Comparison of ENCODE assay signal across 7 cellular contexts in the genomic region with DNA sequence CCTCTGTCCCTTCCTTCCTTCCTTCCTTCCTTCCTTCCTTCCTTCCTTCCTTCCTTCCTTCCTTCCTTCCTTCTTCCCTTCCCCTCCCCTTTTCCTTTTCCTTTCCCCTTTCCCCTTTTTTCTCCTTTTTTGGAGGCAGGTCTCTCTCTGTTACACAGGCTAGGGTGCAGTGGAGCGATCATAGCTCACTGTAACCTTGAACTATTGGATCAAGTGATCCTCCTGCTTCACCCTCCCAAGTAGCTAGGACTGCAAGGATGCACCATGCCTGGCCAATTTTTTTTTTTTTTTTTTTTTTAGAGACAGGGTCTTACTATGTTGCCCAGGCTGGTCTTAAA.
DNase-seq lines count a peak whose midpoint lies in the region; ATAC-seq and TF ChIP-seq lines count a peak whose summit lies in the region.
"Not testable (repeated sequence)": the region's sequence is repeated elsewhere in the genome, so short reads cannot be mapped to it uniquely, and the experiment has no call there.

No MANE protein-coding gene starts in this region.

- not testable (repeated sequence) for H2BK15ac ChIP-seq in mesenchymal stem cell (ENCODE audit: low read depth, poor library complexity, severe bottlenecking)

- intact Hi-C loops in MCF 10A (cut with micrococcal nuclease); esophagus muscularis mucosa (cut with DNase I): not testable (repeated sequence)

- not testable (repeated sequence) for H3K9me3 ChIP-seq in SK-N-MC (ENCODE audit: low read depth, low read length); thoracic aorta
- peaks cover 0 to 11% (median 2%) of the 10 kb centered on the region in 4 donors for H3K9me3 ChIP-seq in esophagus muscularis mucosa
- peaks cover 15% of the 10 kb centered on the region for H3K9me3 ChIP-seq in mesenchymal stem cell (ENCODE audit: control insufficient read depth, low read length)

- not testable (repeated sequence) for H3K4ac ChIP-seq in mesenchymal stem cell (ENCODE audit: low read depth in 1 of 2, low read length in 2 of 2)

- DNase-seq in HFFc6; MCF 10A (ENCODE audit: unreplicated experiment); chondrocyte (ENCODE audit: low spot score); esophagus muscularis mucosa (ENCODE audit: extremely low spot score); mesenchymal stem cell; thoracic aorta (ENCODE audit: low spot score): not testable (repeated sequence)
- peak; percentile 75 for DNase-seq in SK-N-MC (ENCODE audit: low read depth, low spot score)

- H4K8ac ChIP-seq in mesenchymal stem cell (ENCODE audit: low read length), result not testable (repeated sequence)

- peaks cover 50 to 91% (median 71%) of the 10 kb centered on the region in 4 donors for H3K4me1 ChIP-seq in esophagus muscularis mucosa
- H3K4me1 ChIP-seq in mesenchymal stem cell (ENCODE audit: control insufficient read depth, insufficient read depth, low read depth, low read length), result not testable (repeated sequence)
- peaks cover 46 to 62% of the 10 kb centered on the region in 2 donors for H3K4me1 ChIP-seq in thoracic aorta (ENCODE audit: control insufficient read depth in 1 of 2, low read depth in 2 of 2)

- POLR2A ChIA-PET in MCF 10A (lab: Yijun Ruan, JAX), result interaction anchor here (0.7 to 1.0 kb wide), 2 partner anchors 9 to 79 kb away, joined by 3 read pairs; no protein-coding TSS in a partner anchor

- H3K27ac ChIP-seq in SK-N-MC, result peak overlapping the region; percentile 74
- H3K27ac ChIP-seq in esophagus muscularis mucosa (replicated peaks in 1 of 4), result peak overlapping the region; percentile 35 to 52 (median 47)
- peak overlapping the region; percentile 72 for H3K27ac ChIP-seq in mesenchymal stem cell (ENCODE audit: low read length, poor library complexity, severe bottlenecking)
- H3K27ac ChIP-seq in thoracic aorta, result peak overlapping the region; percentile 55 to 65

- H3K4me2 ChIP-seq in mesenchymal stem cell (ENCODE audit: low read length, poor library complexity, severe bottlenecking), result not testable (repeated sequence)

- not testable (repeated sequence) for TF ChIP-seq EP300 in esophagus muscularis mucosa (IDR thresholded peaks at IDR 0.05)

- peaks cover 53% of the 10 kb centered on the region for H3K4me1 Mint-ChIP-seq in HFFc6 (ENCODE audit: low read depth)
- H3K4me1 Mint-ChIP-seq in MCF 10A (ENCODE audit: insufficient read depth, unreplicated experiment), result peaks cover 34% of the 10 kb centered on the region
- peaks cover 78% of the 10 kb centered on the region for H3K4me1 Mint-ChIP-seq in chondrocyte (ENCODE audit: low read depth)

- H4K91ac ChIP-seq in mesenchymal stem cell (ENCODE audit: low read length), result not testable (repeated sequence)

- not testable (repeated sequence) for H3K23ac ChIP-seq in mesenchymal stem cell (ENCODE audit: low read length in 2 of 2)

- H2AK5ac ChIP-seq in mesenchymal stem cell (ENCODE audit: low read length, severe bottlenecking), result not testable (repeated sequence)

- peaks cover 21% of the 10 kb centered on the region for H3K9me3 Mint-ChIP-seq in HFFc6
- H3K9me3 Mint-ChIP-seq in MCF 10A (ENCODE audit: unreplicated experiment); chondrocyte (ENCODE audit: low read depth): not testable (repeated sequence)

- H3K36me3 Mint-ChIP-seq in HFFc6 (ENCODE audit: low read depth), result peaks cover 25% of the 10 kb centered on the region
- H3K36me3 Mint-ChIP-seq in MCF 10A (ENCODE audit: insufficient read depth, unreplicated experiment); chondrocyte (ENCODE audit: low read depth): not testable (repeated sequence)

- H3K27ac Mint-ChIP-seq in HFFc6, result 0 out of 2 replicates have a peak overlapping the region, but pooled peaks have one; percentile 70
- H3K27ac Mint-ChIP-seq in MCF 10A (ENCODE audit: low read depth, unreplicated experiment), result peak overlapping the region; percentile 60
- H3K27ac Mint-ChIP-seq in chondrocyte (ENCODE audit: unreplicated experiment), result peak overlapping the region; percentile 77

- H2BK5ac ChIP-seq in mesenchymal stem cell (ENCODE audit: low read depth, low read length, poor library complexity, severe bottlenecking), result not testable (repeated sequence)

- H2AFZ ChIP-seq in mesenchymal stem cell (ENCODE audit: low read depth, low read length), result not testable (repeated sequence)

- not testable (repeated sequence) for H3K4me3 ChIP-seq in SK-N-MC; esophagus muscularis mucosa; mesenchymal stem cell (ENCODE audit: insufficient read depth in 1 of 2, low read depth in 1 of 2, low read length in 2 of 2); thoracic aorta

- H3K14ac ChIP-seq in mesenchymal stem cell (ENCODE audit: low read length in 2 of 2), result not testable (repeated sequence)

- H3K79me1 ChIP-seq in mesenchymal stem cell (replicated peaks; ENCODE audit: low read length, poor library complexity, severe bottlenecking), result peaks cover 25% of the 10 kb centered on the region

- BruUV-seq in MCF 10A (replicated peaks; lab: Mats Ljungman, UMichigan), result not testable (repeated sequence)

- TF ChIP-seq CTCF in HFFc6 (IDR thresholded peaks at IDR 0.05); MCF 10A (IDR thresholded peaks at IDR 0.05; ENCODE audit: unreplicated experiment); chondrocyte (IDR thresholded peaks at IDR 0.05); esophagus muscularis mucosa (IDR thresholded peaks at IDR 0.05); thoracic aorta (IDR thresholded peaks at IDR 0.05): not testable (repeated sequence)

- H3K18ac ChIP-seq in mesenchymal stem cell (ENCODE audit: low read depth in 1 of 2, low read length in 2 of 2), result peak overlapping the region in 1 of 2 experiments; percentile 12

- not testable (repeated sequence) for TF ChIP-seq POLR2A in esophagus muscularis mucosa (IDR thresholded peaks at IDR 0.05; ENCODE audit: low read depth)

- H3K9ac ChIP-seq in SK-N-MC (ENCODE audit: insufficient read length); mesenchymal stem cell (ENCODE audit: low read length): not testable (repeated sequence)

- not testable (repeated sequence) for H3K27me3 Mint-ChIP-seq in HFFc6 (ENCODE audit: insufficient read depth); MCF 10A (ENCODE audit: insufficient read depth, unreplicated experiment); chondrocyte (ENCODE audit: low read depth)

- H2BK12ac ChIP-seq in mesenchymal stem cell (ENCODE audit: low read length in 2 of 2), result not testable (repeated sequence)

- H3K36me3 ChIP-seq in SK-N-MC (ENCODE audit: insufficient read depth, low read length), result peaks cover 24% of the 10 kb centered on the region
- H3K36me3 ChIP-seq in esophagus muscularis mucosa; mesenchymal stem cell (ENCODE audit: control insufficient read depth in 1 of 2, insufficient read depth in 2 of 2, low read depth in 1 of 2, low read length in 2 of 2); thoracic aorta: not testable (repeated sequence)

- not testable (repeated sequence) for H2BK120ac ChIP-seq in mesenchymal stem cell (ENCODE audit: low read depth, low read length)

- H3K27me3 ChIP-seq in esophagus muscularis mucosa; mesenchymal stem cell (ENCODE audit: control insufficient read depth in 1 of 2, insufficient read depth in 1 of 2, low read length in 2 of 2); thoracic aorta (replicated peaks; ENCODE audit: insufficient read depth): not testable (repeated sequence)

- CTCF ChIA-PET in MCF 10A (lab: Yijun Ruan, JAX), result interaction anchor here (0.6 to 6.8 kb wide), 3 partner anchors 14 to 233 kb away, joined by 3 to 61 read pairs (median 3); no protein-coding TSS in a partner anchor

- WGBS in esophagus muscularis mucosa, result 100% methylated on average over 1 of the region's 1 CpG
- WGBS in mesenchymal stem cell, result 100% methylated on average over 1 of the region's 1 CpG

- not testable (repeated sequence) for ATAC-seq in thoracic aorta (ENCODE audit: insufficient number of reproducible peaks, low FRiP score, low read depth)

- H3K4me3 Mint-ChIP-seq in HFFc6; MCF 10A (ENCODE audit: unreplicated experiment); chondrocyte (ENCODE audit: unreplicated experiment): not testable (repeated sequence)
